In the genomic region with DNA sequence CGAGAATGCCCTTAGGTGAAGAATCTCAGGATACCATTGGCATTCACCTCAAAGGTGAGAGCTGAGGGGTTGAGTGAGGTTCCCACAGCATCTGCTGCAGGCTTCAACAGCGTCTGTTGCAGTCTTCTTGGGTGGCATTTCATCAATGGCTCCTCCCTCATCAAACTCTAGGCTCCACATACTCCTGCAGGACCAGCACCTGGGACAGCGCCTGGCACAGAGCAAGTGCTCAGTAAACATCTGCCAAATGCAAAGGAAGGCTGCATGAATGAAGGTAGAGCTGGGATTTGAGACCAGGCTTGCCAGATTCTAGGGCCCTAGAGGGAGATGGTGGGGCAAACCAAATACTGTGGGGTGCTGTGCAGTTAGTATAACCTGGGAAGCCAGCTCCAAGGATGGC, we compare ENCODE assay signal across 25 cellular contexts. TPM values are rescaled to one million over a fixed set of nuclear protein-coding genes. Genes with fewer than 3 reads are reported as not detected.
DNase-seq lines count a peak whose midpoint lies in the region; ATAC-seq and TF ChIP-seq lines count a peak whose summit lies in the region.
"Had no signal": no experiment of that assay in that cellular context is flagged by ENCODE, and none has a peak within 500 bp of the region (broad histone marks: within the 10 kb centered on the region; RNA-seq: fewer than 3 reads in every experiment).

No MANE protein-coding gene starts in this region.

- H3K27me3 Mint-ChIP-seq in endodermal cell (ENCODE audit: insufficient read depth) (peaks cover 55% of the 10 kb centered on the region), neural progenitor cell (ENCODE audit: insufficient read depth, low read depth) (peaks cover 24% of the 10 kb centered on the region)

- H3K36me3 ChIP-seq in GM23248 (ENCODE audit: low read depth) (no peaks in the 10 kb centered on the region), MM.1S (replicated peaks; ENCODE audit: insufficient read depth, low read length) (no peaks in the 10 kb centered on the region), endodermal cell (ENCODE audit: control insufficient read depth, insufficient read depth, low read length) (no peaks in the 10 kb centered on the region), neural progenitor cell (no peaks in the 10 kb centered on the region)
- H3K36me3 ChIP-seq: gastroesophageal sphincter, SJCRH30, transverse colon had no signal

- H3K27ac ChIP-seq in GM23248 (no peak overlapping the region), MM.1S (ENCODE audit: low read length) (no peak overlapping the region), endodermal cell (ENCODE audit: low read depth, low read length) (no peak overlapping the region), neural progenitor cell (no peak overlapping the region)
- H3K27ac ChIP-seq: gastroesophageal sphincter, PC-9, SJCRH30, transverse colon had no signal

- H3K4me1 Mint-ChIP-seq in endodermal cell, result no peaks in the 10 kb centered on the region
- peaks cover 6% of the 10 kb centered on the region for H3K4me1 Mint-ChIP-seq in neural progenitor cell
- H3K4me1 Mint-ChIP-seq: activated CD4-positive, alpha-beta memory T cell treated with anti-CD3 and anti-CD28 coated beads, Interleukin-2, amount 10 ng/mL, durations not matched to agents 7 days and 5 days; mesothelial cell of epicardium; stimulated activated naive CD8-positive, alpha-beta T cell treated with anti-CD3 and anti-CD28 coated beads, Interleukin-15, amount 100 ng/mL, for 72 hours; T-helper 17 cell had no signal

- no peak for TF ChIP-seq CTCF in MM.1S (IDR thresholded peaks at IDR 0.05; ENCODE audit: low read length)
- no peak for TF ChIP-seq CTCF in endodermal cell (conservative IDR thresholded peaks at IDR 0.05)
- TF ChIP-seq CTCF in neural progenitor cell (IDR thresholded peaks at IDR 0.05), result no peak

- H3K79me2 ChIP-seq in GM23248 (ENCODE audit: insufficient read depth) (no peaks in the 10 kb centered on the region), MM.1S (ENCODE audit: low read length) (no peaks in the 10 kb centered on the region), neural progenitor cell (ENCODE audit: low read depth) (no peaks in the 10 kb centered on the region)

- H2AFZ ChIP-seq in GM23248 (no peak overlapping the region), MM.1S (ENCODE audit: low read length) (no peak overlapping the region), neural progenitor cell (replicated peaks) (no peak overlapping the region)
- H2AFZ ChIP-seq: PC-9 had no signal

- H3K4me1 ChIP-seq in GM23248 (ENCODE audit: insufficient read depth) (no peaks in the 10 kb centered on the region), MM.1S (ENCODE audit: low read length) (no peaks in the 10 kb centered on the region), endodermal cell (ENCODE audit: control insufficient read depth, insufficient read depth, low read length) (no peaks in the 10 kb centered on the region), neural progenitor cell (no peaks in the 10 kb centered on the region)
- H3K4me1 ChIP-seq: gastroesophageal sphincter, transverse colon had no signal

- H3K9me3 Mint-ChIP-seq in endodermal cell (no peaks in the 10 kb centered on the region), neural progenitor cell (no peaks in the 10 kb centered on the region)
- H3K9me3 Mint-ChIP-seq: activated CD4-positive, alpha-beta memory T cell treated with anti-CD3 and anti-CD28 coated beads, Interleukin-2, amount 10 ng/mL, durations not matched to agents 7 days and 5 days; mesothelial cell of epicardium; neural crest cell; stimulated activated naive CD8-positive, alpha-beta T cell treated with anti-CD3 and anti-CD28 coated beads, Interleukin-15, amount 100 ng/mL, for 72 hours had no signal

- no peak for ATAC-seq in HG03354 (IDR thresholded peaks at IDR 0.05; ENCODE audit: poor library complexity, severe bottlenecking, unreplicated experiment)
- ATAC-seq: gastroesophageal sphincter; stimulated activated naive CD8-positive, alpha-beta T cell treated with anti-CD3 and anti-CD28 coated beads, Interleukin-15, amount 100 ng/mL, for 72 hours; T-helper 17 cell had no signal

- H3K4me2 ChIP-seq in GM23248 (ENCODE audit: unreplicated experiment) (no peak overlapping the region), MM.1S (ENCODE audit: low read depth, low read length) (no peak overlapping the region), neural progenitor cell (no peak overlapping the region)
- H3K4me2 ChIP-seq: PC-9 had no signal

- H3K36me3 Mint-ChIP-seq in endodermal cell (ENCODE audit: low read depth) (no peaks in the 10 kb centered on the region), neural progenitor cell (no peaks in the 10 kb centered on the region)
- H3K36me3 Mint-ChIP-seq: mesothelial cell of epicardium had no signal

- no peaks in the 10 kb centered on the region for H3F3A ChIP-seq in GM23248 (ENCODE audit: insufficient read depth)
- H3F3A ChIP-seq in MM.1S (ENCODE audit: insufficient read depth, low read length), result no peaks in the 10 kb centered on the region
- H3F3A ChIP-seq in neural progenitor cell (ENCODE audit: low read depth), result no peaks in the 10 kb centered on the region

- H3K9me2 ChIP-seq in GM23248 (ENCODE audit: insufficient read depth), result no peaks in the 10 kb centered on the region
- H3K9me2 ChIP-seq in MM.1S (replicated peaks; ENCODE audit: insufficient read depth, low read length), result no peaks in the 10 kb centered on the region

- H3K4me3 Mint-ChIP-seq in endodermal cell (no peak overlapping the region), neural progenitor cell (no peak overlapping the region)
- H3K4me3 Mint-ChIP-seq: activated CD4-positive, alpha-beta memory T cell treated with anti-CD3 and anti-CD28 coated beads, Interleukin-2, amount 10 ng/mL, durations not matched to agents 7 days and 5 days; mesothelial cell of epicardium; neural crest cell; stimulated activated naive CD8-positive, alpha-beta T cell treated with anti-CD3 and anti-CD28 coated beads, Interleukin-15, amount 100 ng/mL, for 72 hours; T-helper 17 cell had no signal

- H3K9ac ChIP-seq in GM23248 (no peak overlapping the region), MM.1S (ENCODE audit: low read length) (no peak overlapping the region), endodermal cell (ENCODE audit: extremely low read depth, low read length, poor library complexity, severe bottlenecking) (no peak overlapping the region), neural progenitor cell (no peak overlapping the region)

- in situ Hi-C loops in GM23248 (cut with MboI), result no loop called here

- 63 to 74% methylated on average over 3 of the region's 3 CpGs for WGBS in GM23248 (ENCODE audit: low coverage in 1 of 2, low lambda C conversion rate in 2 of 2, missing lambda C conversion rate in 2 of 2), 2 experiments
- WGBS in endodermal cell (ENCODE audit: insufficient coverage in 1 of 2, insufficient read length in 1 of 2), 2 experiments, result 33 to 69% methylated on average over 1 to 3 of the region's 3 CpGs

- no peaks in the 10 kb centered on the region for H3K9me3 ChIP-seq in GM23248 (ENCODE audit: low read depth)
- H3K9me3 ChIP-seq in MM.1S (replicated peaks; ENCODE audit: insufficient read depth, low read length), result no peaks in the 10 kb centered on the region
- H3K9me3 ChIP-seq in endodermal cell (ENCODE audit: control insufficient read depth, low read length), result no peaks in the 10 kb centered on the region
- no peaks in the 10 kb centered on the region for H3K9me3 ChIP-seq in neural progenitor cell (ENCODE audit: low read depth)
- H3K9me3 ChIP-seq: gastroesophageal sphincter, SJCRH30, transverse colon had no signal

- no peaks in the 10 kb centered on the region for H4K20me1 ChIP-seq in GM23248 (ENCODE audit: insufficient read depth)
- no peaks in the 10 kb centered on the region for H4K20me1 ChIP-seq in MM.1S (ENCODE audit: insufficient read depth, low read length)
- no peaks in the 10 kb centered on the region for H4K20me1 ChIP-seq in neural progenitor cell (ENCODE audit: low read depth)

- H3K27me3 ChIP-seq in GM23248 (replicated peaks; ENCODE audit: insufficient read depth), result peaks cover 31% of the 10 kb centered on the region
- no peaks in the 10 kb centered on the region for H3K27me3 ChIP-seq in MM.1S (replicated peaks; ENCODE audit: insufficient read depth, low read length)
- peaks cover 35% of the 10 kb centered on the region for H3K27me3 ChIP-seq in endodermal cell (ENCODE audit: control insufficient read depth, insufficient read depth, low read length, poor library complexity, severe bottlenecking)
- H3K27me3 ChIP-seq in neural progenitor cell, result peaks cover 45% of the 10 kb centered on the region

- peak; percentile 26 for DNase-seq in GM23248
- peak; percentile 15 for DNase-seq in MM.1S
- peak; percentile 79 for DNase-seq in endodermal cell
- peak; percentile 36 for DNase-seq in neural progenitor cell (ENCODE audit: low spot score)
- DNase-seq in DMS53 treated with DMSO at 0.1 percent for 48 hours (lab: John Stamatoyannopoulos, UW; ENCODE audit: unreplicated experiment), result no peak
- no peak for DNase-seq in GM19238 (ENCODE audit: insufficient read length, low spot score)
- DNase-seq: activated CD4-positive, alpha-beta memory T cell treated with anti-CD3 and anti-CD28 coated beads, Interleukin-2, amount 10 ng/mL, durations not matched to agents 7 days and 5 days; amniotic stem cell; central memory CD4-positive, alpha-beta T cell; DMS79 treated with DMSO at 0.1 percent for 48 hours; erythroblast; IMR-90; NCI-H187; NCI-H226; stimulated activated CD4-positive, alpha-beta T cell treated with anti-CD3 and anti-CD28 coated beads, Interleukin-2, amount 100 ng/mL, for 24 hours; stimulated activated naive CD8-positive, alpha-beta T cell treated with anti-CD3 and anti-CD28 coated beads, Interleukin-15, amount 100 ng/mL, for 72 hours; T-helper 17 cell; transverse colon had no signal

- no peak overlapping the region for H3K27ac Mint-ChIP-seq in endodermal cell
- no peak overlapping the region for H3K27ac Mint-ChIP-seq in neural progenitor cell
- H3K27ac Mint-ChIP-seq: activated CD4-positive, alpha-beta memory T cell treated with anti-CD3 and anti-CD28 coated beads, Interleukin-2, amount 10 ng/mL, durations not matched to agents 7 days and 5 days; mesothelial cell of epicardium; progenitor cell of endocrine pancreas; stimulated activated naive CD8-positive, alpha-beta T cell treated with anti-CD3 and anti-CD28 coated beads, Interleukin-15, amount 100 ng/mL, for 72 hours; T-helper 17 cell had no signal

- H3K4me3 ChIP-seq in GM23248 (no peak overlapping the region), MM.1S (ENCODE audit: low read length) (no peak overlapping the region), endodermal cell (ENCODE audit: low read length) (no peak overlapping the region), neural progenitor cell (no peak overlapping the region)
- H3K4me3 ChIP-seq: gastroesophageal sphincter, PC-9, SJCRH30, transverse colon had no signal

RNA-seq across cellular contexts. Expression of a gene that starts 9.6 kb away (rescaled TPM):
- total RNA-seq in GM23248 (2014; rRNA removed; shearing (Covaris generic)), result not detected in 2 replicates
- 0.15 and 0.19 TPM in 2 replicates for polyA plus RNA-seq in GM23248 (2016; fragmentation: Nextera tagmentation; extraction: Ambion mirVana)
- total RNA-seq in endodermal cell, result under 1 TPM; 0.22 to 0.29 TPM
- 2.7 TPM for polyA plus RNA-seq in endodermal cell (2013, experiment 1 of 2)
- 2.5 TPM for polyA plus RNA-seq in endodermal cell (2013, experiment 2 of 2)
- 0.19 TPM in 1 of 2 replicates, not detected in the other for total RNA-seq in neural progenitor cell (ENCODE audit: low replicate concordance)
- total RNA-seq: activated CD4-positive, alpha-beta memory T cell treated with anti-CD3 and anti-CD28 coated beads, Interleukin-2, amount 10 ng/mL, durations not matched to agents 7 days and 5 days; IMR-90; PC-9; SJCRH30; T-helper 17 cell; transverse colon had no signal
- polyA plus RNA-seq: IMR-90 had no signal

Comparison
In these comparisons a context has a peak if more than half of its experiments do, and no peak if none do; other contexts are left out.
1. DNase-seq: peak in GM23248 (single experiment), MM.1S (single experiment), endodermal cell (single experiment) and neural progenitor cell (single experiment); none in DMS53 treated with DMSO at 0.1 percent for 48 hours (single experiment) and GM19238 (single experiment).